ENCODE assay signal across 8 cellular contexts in the genomic region with DNA sequence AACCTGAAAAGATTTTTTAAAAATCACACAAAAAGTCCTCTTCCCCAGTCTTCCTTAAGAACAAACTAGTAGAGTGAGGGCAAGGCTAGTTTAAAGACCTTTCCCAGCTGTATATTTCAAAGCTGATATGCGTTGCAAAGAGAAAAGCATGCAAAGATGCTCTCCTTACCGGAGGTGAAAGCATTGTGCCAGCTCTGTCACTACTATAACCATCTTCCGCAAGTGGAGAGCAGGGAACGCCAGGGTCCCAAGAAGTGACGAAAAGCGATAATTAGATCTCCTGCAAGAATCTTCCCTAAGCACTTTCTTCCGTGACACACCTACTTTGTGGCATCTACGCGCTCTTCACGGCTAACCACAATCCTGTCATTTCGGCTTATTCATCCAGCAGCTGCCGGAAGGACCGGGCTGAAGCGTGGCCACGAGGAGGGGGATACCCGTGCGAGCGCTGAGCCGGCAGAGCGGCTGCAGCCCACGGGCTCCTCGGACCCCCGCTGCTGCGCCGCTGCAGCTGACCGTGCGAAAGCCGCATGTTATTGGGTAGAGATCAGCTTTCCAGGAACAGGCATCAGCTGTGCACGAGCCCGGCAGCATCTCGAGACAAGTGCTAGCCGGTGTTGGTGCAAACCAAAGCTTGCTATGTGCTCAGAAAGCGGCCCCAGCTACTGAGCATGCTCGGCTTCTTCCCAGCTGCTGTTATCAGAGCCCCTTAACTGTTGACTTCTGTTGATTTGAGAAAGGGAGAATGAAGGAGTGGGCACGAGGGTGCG. TPM values are rescaled to one million over a fixed set of nuclear protein-coding genes. Genes with fewer than 3 reads are reported as not detected.
DNase-seq lines count a peak whose midpoint lies in the region; FAIRE-seq and TF ChIP-seq lines count a peak whose summit lies in the region.

No MANE protein-coding gene starts in this region.

- peaks cover 5% of the 10 kb centered on the region; the same call in 1 of the 2 replicates for H3F3A ChIP-seq in GM23248 (ENCODE audit: insufficient read depth)

- no peaks in the 10 kb centered on the region for H3K36me3 ChIP-seq in GM23248 (ENCODE audit: low read depth)

- H3K27ac ChIP-seq in GM23248, result no peak overlapping the region

- H3K4me3 ChIP-seq in GM23248 (peak overlapping the region; percentile 78), astrocyte of the cerebellum (ENCODE audit: low read depth, low read length) (peak overlapping the region; percentile 42), iPS-18c (ENCODE audit: insufficient read depth, low read depth, low read length) (peak overlapping the region; percentile 49)

- H3K4me1 ChIP-seq in GM23248 (ENCODE audit: insufficient read depth), result 0 out of 2 replicates have a peak, but pooled peaks cover 4% of the 10 kb centered on the region

- in situ Hi-C loops in GM23248 (cut with MboI), result no loop called here
- in situ Hi-C loops in astrocyte of the cerebellum (cut with HindIII; ENCODE audit: low sequenced_read_pairs), result no loop called here

- H3K9me3 ChIP-seq in GM23248 (ENCODE audit: low read depth) (no peaks in the 10 kb centered on the region), iPS-18c (ENCODE audit: control insufficient read depth, insufficient read depth, low read length) (peaks cover 2% of the 10 kb centered on the region)

- H3K79me2 ChIP-seq in GM23248 (ENCODE audit: insufficient read depth), result no peaks in the 10 kb centered on the region

- TF ChIP-seq CTCF in astrocyte of the cerebellum (IDR thresholded peaks at IDR 0.05; ENCODE audit: low read depth, low read length, missing control alignments) (no peak), D721Med (IDR thresholded peaks at IDR 0.05; ENCODE audit: insufficient read depth, missing control alignments) (no peak)

- peaks cover 17% of the 10 kb centered on the region for H3K27me3 ChIP-seq in GM23248 (replicated peaks; ENCODE audit: insufficient read depth)

- DNase-seq in DMS53 treated with DMSO at 0.1 percent for 48 hours (lab: John Stamatoyannopoulos, UW; ENCODE audit: unreplicated experiment) (peak; percentile 31), GM23248 (peak; percentile 73), LHCN-M2 (ENCODE audit: low read depth) (peak; percentile 94), T-helper 2 cell (peak; percentile 12 to 89 (median 40)), astrocyte of the cerebellum (ENCODE audit: low read depth) (peak; percentile 32), D721Med (ENCODE audit: insufficient read length, low spot score) (no peak)
- DNase-seq in stimulated activated CD4-positive, alpha-beta T cell treated with anti-CD3 and anti-CD28 coated beads, Interleukin-12 subunit alpha, Interleukin-12 subunit beta, amount 100 ng/mL, for 24 hours (ENCODE audit: low read depth in 2 of 2), result peak; percentile 51 to 52

- peak overlapping the region; percentile 88 for H3K4me2 ChIP-seq in GM23248 (ENCODE audit: unreplicated experiment)

- H2AFZ ChIP-seq in GM23248, result peak overlapping the region; percentile 75

- no peaks in the 10 kb centered on the region for H4K20me1 ChIP-seq in GM23248 (ENCODE audit: insufficient read depth)

- FAIRE-seq in D721Med (lab: Jason Lieb, UNC), result no peak

- 0 out of 2 replicates have a peak overlapping the region, but pooled peaks have one; percentile 5 for H3K9ac ChIP-seq in GM23248

- WGBS in GM23248 (ENCODE audit: low coverage in 1 of 2, low lambda C conversion rate in 2 of 2, missing lambda C conversion rate in 2 of 2), 2 experiments, result 1 to 2% methylated on average over 36 of the region's 36 CpGs

- no peaks in the 10 kb centered on the region for H3K9me2 ChIP-seq in GM23248 (ENCODE audit: insufficient read depth)

RNA-seq across cellular contexts. Expression of gene ARHGAP18, which starts 57.2 kb away (rescaled TPM):
- total RNA-seq in GM23248 (2014; rRNA removed; shearing (Covaris generic)), result 23.8 and 25.3 TPM in 2 replicates
- 12.0 and 12.5 TPM in 2 replicates for polyA plus RNA-seq in GM23248 (2016; fragmentation: Nextera tagmentation; extraction: Ambion mirVana)
- total RNA-seq in LHCN-M2 (2014; rRNA removed), result 96.8 and 101 TPM in 2 replicates
- polyA plus RNA-seq in LHCN-M2 (2012), result 18.1 TPM
